Comparison of ENCODE assay signal across 13 cellular contexts in genomic region chr1:36773827-36774541, GRCh38.
"Had no signal": no experiment of that assay in that cellular context is flagged by ENCODE, and none has a peak within 500 bp of the region (broad histone marks: within the 10 kb centered on the region; RNA-seq: fewer than 3 reads in every experiment).

No MANE protein-coding gene starts in this region.

- H3K27ac ChIP-seq: body of pancreas, colonic mucosa, esophagus muscularis mucosa, stomach, testis, upper lobe of right lung had no signal

- ATAC-seq: body of pancreas, upper lobe of right lung had no signal

- H3K36me3 ChIP-seq: colonic mucosa, esophagus muscularis mucosa, stomach, upper lobe of right lung had no signal

- H3K27me3 ChIP-seq: colonic mucosa, testis had no signal

- DNase-seq: activated CD4-positive, alpha-beta T cell treated with anti-CD3 and anti-CD28 coated beads, Interleukin-2, amount 10 ng/mL, durations not matched to agents 7 days and 5 days; activated CD8-positive, alpha-beta memory T cell treated with anti-CD3 and anti-CD28 coated beads, Interleukin-2, amount 50 U/mL, for 48 hours; activated naive CD8-positive, alpha-beta T cell treated with anti-CD3 and anti-CD28 coated beads for 36 hours; amygdala; body of pancreas; central memory CD4-positive, alpha-beta T cell; colonic mucosa; hippocampal formation; stimulated activated CD4-positive, alpha-beta T cell treated with anti-CD3 and anti-CD28 coated beads, Interleukin-1b, Interleukin-23, amount 100 ng/mL, for 48 hours; stomach; testis; upper lobe of right lung had no signal

- H3K4me1 ChIP-seq: body of pancreas, colonic mucosa, esophagus muscularis mucosa, upper lobe of right lung had no signal

- H3K4me3 ChIP-seq: body of pancreas, colonic mucosa, esophagus muscularis mucosa, stomach, testis, upper lobe of right lung had no signal

- H3K9me3 ChIP-seq: body of pancreas, colonic mucosa, esophagus muscularis mucosa, stomach, testis, upper lobe of right lung had no signal
